In the genomic region with DNA sequence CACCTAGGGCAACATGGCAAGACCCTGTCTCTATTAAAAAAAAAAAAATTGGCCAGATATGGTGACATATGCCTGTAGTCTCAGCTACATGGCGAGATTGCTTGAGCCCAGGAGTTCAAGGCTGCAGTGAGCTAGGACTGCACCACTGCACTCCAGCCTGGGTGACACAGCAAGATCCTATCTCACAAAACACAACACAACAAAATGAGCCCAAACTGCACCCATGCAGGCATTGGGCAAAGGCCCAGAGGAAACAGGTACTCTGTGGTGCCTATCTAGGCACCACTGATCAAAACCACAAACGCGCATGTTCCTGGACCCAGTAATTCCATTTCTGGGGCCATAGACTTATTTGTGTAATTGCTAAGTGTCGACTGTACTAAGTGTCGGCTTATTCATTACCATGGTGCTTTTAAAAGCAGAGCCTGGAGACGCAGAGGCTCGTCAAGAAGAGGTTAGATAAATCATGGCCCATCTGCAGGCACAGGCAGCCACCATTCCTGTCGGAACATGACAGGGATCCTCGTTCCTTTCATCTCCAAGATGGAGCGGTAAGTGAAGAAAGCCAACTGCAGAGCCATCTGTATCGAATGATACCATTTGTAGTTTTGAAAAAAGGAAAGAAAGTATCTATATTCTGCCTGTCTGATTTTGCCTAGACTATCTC, we compare ENCODE assay signal across 16 cellular contexts.
DNase-seq lines count a peak whose midpoint lies in the region; ATAC-seq, FAIRE-seq and TF ChIP-seq lines count a peak whose summit lies in the region.
"Had no signal": no experiment of that assay in that cellular context is flagged by ENCODE, and none has a peak within 500 bp of the region (broad histone marks: within the 10 kb centered on the region; RNA-seq: fewer than 3 reads in every experiment).

No MANE protein-coding gene starts in this region.

- CTCF ChIA-PET in AG04450 (lab: Charles Lee) (interaction anchor here (0.6 kb wide), 1 partner anchor 691 kb away, joined by 3 read pairs; no protein-coding TSS in a partner anchor), RWPE1 (lab: Yijun Ruan, JAX) (interaction anchor here (0.7 kb wide), 1 partner anchor 232 kb away, joined by 3 read pairs; no protein-coding TSS in a partner anchor)

- TF ChIP-seq CTCF in AG04450 (IDR thresholded peaks at IDR 0.05; ENCODE audit: low read depth, low read length) (no peak), RWPE1 (conservative IDR thresholded peaks at IDR 0.05; ENCODE audit: low read depth) (no peak), esophagus squamous epithelium (IDR thresholded peaks at IDR 0.05) (no peak), sigmoid colon (IDR thresholded peaks at IDR 0.05) (no peak)

- WGBS in esophagus squamous epithelium, 2 donors: 57 to 59% methylated on average over 6 to 10 of the region's 11 CpGs
- 86 to 93% methylated on average over 11 of the region's 11 CpGs for WGBS in sigmoid colon, 2 donors

- H3K36me3 ChIP-seq in esophagus squamous epithelium (peaks cover 0 to 5% (median 0%) of the 10 kb centered on the region in 3 donors), sigmoid colon (no peaks in the 10 kb centered on the region)

- TF ChIP-seq EP300 in sigmoid colon (IDR thresholded peaks at IDR 0.05): no peak

- no peak for ATAC-seq in HG02798 (IDR thresholded peaks at IDR 0.05; ENCODE audit: poor library complexity, unreplicated experiment)
- ATAC-seq: WTC11 had no signal

- FAIRE-seq in RCC 7860 (lab: Jason Lieb, UNC) (no peak), urothelium cell line (lab: Jason Lieb, UNC) (no peak)
- FAIRE-seq: islet of Langerhans had no signal

- POLR2A ChIA-PET in AG04450 (lab: Yijun Ruan, JAX): interaction anchor here (0.9 to 1.0 kb wide), 2 partner anchors 12 to 19 kb away, joined by 3 read pairs; no protein-coding TSS in a partner anchor
- POLR2A ChIA-PET in RWPE1 (lab: Yijun Ruan, JAX; ENCODE audit: low non-redundant PET): no interaction called here

- TF ChIP-seq POLR2A in esophagus squamous epithelium (IDR thresholded peaks at IDR 0.05): no peak
- no peak for TF ChIP-seq POLR2A in sigmoid colon (IDR thresholded peaks at IDR 0.05)

- H3K27ac ChIP-seq in AG04450 (ENCODE audit: low read depth, low read length) (peak overlapping the region; percentile 78), RWPE1 (peak overlapping the region; percentile 44; the same call in 1 of the 2 replicates), esophagus squamous epithelium (peak overlapping the region; percentile 53 to 95 (median 86)), sigmoid colon (peak overlapping the region; percentile 35 to 73 (median 66))

- H3K4me1 ChIP-seq in esophagus squamous epithelium: peaks cover 27 to 73% (median 40%) of the 10 kb centered on the region in 3 donors
- peaks cover 0 to 23% (median 7%) of the 10 kb centered on the region in 4 donors for H3K4me1 ChIP-seq in sigmoid colon

- H3K9me3 ChIP-seq in AG04450 (ENCODE audit: control insufficient read depth, insufficient read depth, low read length) (no peaks in the 10 kb centered on the region; the same call in 1 of the 2 replicates), esophagus squamous epithelium (no peaks in the 10 kb centered on the region), sigmoid colon (no peaks in the 10 kb centered on the region)

- DNase-seq in AG04450 (ENCODE audit: low read depth, low spot score) (no peak), RWPE1 (ENCODE audit: low spot score) (no peak), esophagus squamous epithelium (lab: John Stamatoyannopoulos, UW) (no peak), sigmoid colon (peak; percentile 37), RCC 7860 (ENCODE audit: low spot score) (no peak), HPDE6-E6E7 (ENCODE audit: extremely low spot score) (no peak), urothelium cell line (ENCODE audit: low spot score) (no peak)
- DNase-seq: activated CD8-positive, alpha-beta memory T cell treated with anti-CD3 and anti-CD28 coated beads, Interleukin-2, amount 50 U/mL, for 4 hours; activated naive CD4-positive, alpha-beta T cell treated with anti-CD3 and anti-CD28 coated beads, Interleukin-2, amount 50 U/mL, for 16 hours; AML-193; NCI-H2107; NCI-H748 treated with DMSO at 0.1 percent for 48 hours; RPMI8226 had no signal

- H3K4me3 ChIP-seq in AG04450 (ENCODE audit: low read depth, low read length) (no peak overlapping the region), esophagus squamous epithelium (no peak overlapping the region), sigmoid colon (no peak overlapping the region)

- H3K27me3 ChIP-seq in AG04450 (ENCODE audit: control insufficient read depth, insufficient read depth, low read length) (no peaks in the 10 kb centered on the region), esophagus squamous epithelium (no peaks in the 10 kb centered on the region), sigmoid colon (no peaks in the 10 kb centered on the region)

- intact Hi-C loops in esophagus squamous epithelium (cut with DNase I): no loop called here
- intact Hi-C loops in sigmoid colon (cut with DNase I): no loop called here
